In genomic region chr1:15941044-15941840, GRCh38 we compare ENCODE assay signal across 18 cellular contexts. TPM values are rescaled to one million over a fixed set of nuclear protein-coding genes. Genes with fewer than 3 reads are reported as not detected.
DNase-seq lines count a peak whose midpoint lies in the region; ATAC-seq and TF ChIP-seq lines count a peak whose summit lies in the region.
"Had no signal": no experiment of that assay in that cellular context is flagged by ENCODE, and none has a peak within 500 bp of the region (broad histone marks: within the 10 kb centered on the region; RNA-seq: fewer than 3 reads in every experiment).

No MANE protein-coding gene starts in this region.

- H3K27ac ChIP-seq in HCT116 (ENCODE audit: low read depth, low read length), result no peak overlapping the region
- peak overlapping the region; percentile 65 to 76 (median 71) for H3K27ac ChIP-seq in gastrocnemius medialis
- H3K27ac ChIP-seq: brain microvascular endothelial cell had no signal

- H3K27me3 ChIP-seq in HCT116 (ENCODE audit: insufficient read depth, low read length), result no peaks in the 10 kb centered on the region
- no peaks in the 10 kb centered on the region for H3K27me3 ChIP-seq in gastrocnemius medialis
- H3K27me3 ChIP-seq: brain microvascular endothelial cell, esophagus muscularis mucosa had no signal

- no peak for DNase-seq in CD14-positive monocyte (ENCODE audit: low spot score)
- no peak for DNase-seq in HCT116 (ENCODE audit: low read depth, low spot score)
- no peak for DNase-seq in effector memory CD8-positive, alpha-beta T cell
- DNase-seq in gastrocnemius medialis, result no peak
- DNase-seq in stimulated activated CD4-positive, alpha-beta T cell treated with anti-CD3 and anti-CD28 coated beads, Interleukin-2, amount 100 ng/mL, for 48 hours, result no peak
- DNase-seq: activated CD4-positive, alpha-beta memory T cell treated with anti-CD3 and anti-CD28 coated beads, Interleukin-2, amount 10 ng/mL, durations not matched to agents 7 days and 5 days; activated effector memory CD4-positive, alpha-beta T cell treated with anti-CD3 and anti-CD28 coated beads, Interleukin-2, amount 50 U/mL, for 16 hours; brain microvascular endothelial cell; Calu3; dermis blood vessel endothelial cell; glutamatergic neuron; NCI-H187; T-cell had no signal

- no peak overlapping the region for H2AFZ ChIP-seq in HCT116 (ENCODE audit: low read depth, low read length, poor library complexity, severe bottlenecking)

- no peaks in the 10 kb centered on the region for H3K9me2 ChIP-seq in HCT116 (ENCODE audit: insufficient read depth)

- RAD21 ChIA-PET in HCT116 (lab: Charles Lee; ENCODE audit: low non-redundant PET in 1 of 2, low total read pairs in 2 of 2, uncharacterized antibody in 2 of 2, unreplicated experiment in 2 of 2), result no interaction called here

- H3K4me2 ChIP-seq in HCT116 (ENCODE audit: low read length), result no peak overlapping the region

- H3K4me3 ChIP-seq in HCT116 (replicated peaks in 1 of 2; ENCODE audit: low read depth in 1 of 2, low read length in 2 of 2), result no peak overlapping the region
- H3K4me3 ChIP-seq in gastrocnemius medialis, result no peak overlapping the region
- H3K4me3 ChIP-seq: esophagus muscularis mucosa, lung had no signal

- no peak for TF ChIP-seq POLR2A in HCT116 (IDR thresholded peaks at IDR 0.05; ENCODE audit: borderline replicate concordance, extremely low read depth, insufficient read depth, insufficient read length)
- no peak for TF ChIP-seq POLR2A in gastrocnemius medialis (IDR thresholded peaks at IDR 0.05)

- BruUV-seq in HCT116 (replicated peaks; lab: Mats Ljungman, UMichigan), result no TSS peak

- in situ Hi-C loops in gastrocnemius medialis (cut with MboI; ENCODE audit: low sequenced_read_pairs in 4 of 4), result no loop called here

- intact Hi-C loops in CD14-positive monocyte (cut with micrococcal nuclease), result loop anchor here in 1 of 2 donors (5.0 kb wide), 1 partner anchor 51 kb away; no protein-coding TSS in a partner anchor
- intact Hi-C loops in HCT116 (cut with micrococcal nuclease), result no loop called here
- intact Hi-C loops in gastrocnemius medialis (cut with DNase I; ENCODE audit: low total_unique reads), result no loop called here

- H3K9me3 Mint-ChIP-seq in CD14-positive monocyte, result no peaks in the 10 kb centered on the region
- no peaks in the 10 kb centered on the region for H3K9me3 Mint-ChIP-seq in effector memory CD8-positive, alpha-beta T cell
- H3K9me3 Mint-ChIP-seq: activated CD4-positive, alpha-beta memory T cell treated with anti-CD3 and anti-CD28 coated beads, Interleukin-2, amount 10 ng/mL, durations not matched to agents 7 days and 5 days; naive thymus-derived CD8-positive, alpha-beta T cell; T-cell had no signal

- TF ChIP-seq RAD21 in HCT116 (IDR thresholded peaks at IDR 0.05; ENCODE audit: low read depth), result no peak

- ATAC-seq in HCT116 (0 out of 2 replicates have a peak, but pooled peaks have one; percentile 15), gastrocnemius medialis (peak in 1 of 2 donors; percentile 5), HG03565 (IDR thresholded peaks at IDR 0.05; ENCODE audit: unreplicated experiment) (no peak), HG02759 (IDR thresholded peaks at IDR 0.05; ENCODE audit: unreplicated experiment) (no peak)
- no peak for ATAC-seq in effector memory CD8-positive, alpha-beta T cell (replicated peaks)
- ATAC-seq: naive thymus-derived CD8-positive, alpha-beta T cell; T-cell had no signal

- H3K36me3 ChIP-seq in HCT116 (ENCODE audit: control insufficient read depth in 1 of 2, insufficient read depth in 2 of 2, low read length in 2 of 2) (peaks cover 29 to 35% of the 10 kb centered on the region in 2 experiments), gastrocnemius medialis (peaks cover 0 to 93% of the 10 kb centered on the region in 2 donors)

- POLR2A ChIA-PET in HCT116 (lab: Charles Lee), result interaction anchor here (0.6 kb wide), 1 partner anchor 108 kb away, joined by 3 read pairs; no protein-coding TSS in a partner anchor

- H3K4me3 Mint-ChIP-seq in CD14-positive monocyte, result no peak overlapping the region
- no peak overlapping the region for H3K4me3 Mint-ChIP-seq in effector memory CD8-positive, alpha-beta T cell
- H3K4me3 Mint-ChIP-seq: activated CD4-positive, alpha-beta memory T cell treated with anti-CD3 and anti-CD28 coated beads, Interleukin-2, amount 10 ng/mL, durations not matched to agents 7 days and 5 days; naive thymus-derived CD8-positive, alpha-beta T cell had no signal

- no peak for TF ChIP-seq CTCF in CD14-positive monocyte (IDR thresholded peaks at IDR 0.05)
- TF ChIP-seq CTCF in HCT116 (IDR thresholded peaks at IDR 0.05 in 2 of 3, conservative IDR thresholded peaks at IDR 0.05 in 1 of 3; ENCODE audit: borderline replicate concordance in 1 of 3, insufficient read depth in 1 of 3, low read depth in 2 of 3, low read length in 2 of 3), result no peak
- no peak for TF ChIP-seq CTCF in gastrocnemius medialis (IDR thresholded peaks at IDR 0.05 in 4 of 5, conservative IDR thresholded peaks at IDR 0.05 in 1 of 5)

- H3K27me3 Mint-ChIP-seq in CD14-positive monocyte (ENCODE audit: low read depth in 3 of 3), result peaks cover 0 to 4% (median 0%) of the 10 kb centered on the region in 3 donors
- no peaks in the 10 kb centered on the region for H3K27me3 Mint-ChIP-seq in effector memory CD8-positive, alpha-beta T cell
- H3K27me3 Mint-ChIP-seq: activated CD4-positive, alpha-beta memory T cell treated with anti-CD3 and anti-CD28 coated beads, Interleukin-2, amount 10 ng/mL, durations not matched to agents 7 days and 5 days; naive thymus-derived CD8-positive, alpha-beta T cell; T-cell had no signal

- peaks cover 75 to 98% of the 10 kb centered on the region in 2 donors for H3K36me3 Mint-ChIP-seq in CD14-positive monocyte
- H3K36me3 Mint-ChIP-seq in effector memory CD8-positive, alpha-beta T cell (ENCODE audit: insufficient read depth), result peaks cover 51% of the 10 kb centered on the region

- no peaks in the 10 kb centered on the region for H4K20me1 ChIP-seq in HCT116 (ENCODE audit: insufficient read depth)

- H3K9ac ChIP-seq in HCT116 (ENCODE audit: low read length), result no peak overlapping the region

- peaks cover 4% of the 10 kb centered on the region; the same call in 1 of the 2 replicates for H3K79me2 ChIP-seq in HCT116 (ENCODE audit: insufficient read depth, low read length)

- no peaks in the 10 kb centered on the region for H3K4me1 ChIP-seq in HCT116 (ENCODE audit: control insufficient read depth in 1 of 2, insufficient read depth in 2 of 2, low read length in 2 of 2)
- peaks cover 8% of the 10 kb centered on the region in 2 donors for H3K4me1 ChIP-seq in gastrocnemius medialis

- CTCF ChIA-PET in HCT116 (lab: Charles Lee), result no interaction called here

- H3K9me3 ChIP-seq in HCT116 (ENCODE audit: control insufficient read depth in 1 of 2, insufficient read depth in 1 of 2, low read depth in 1 of 2, low read length in 2 of 2), result no peaks in the 10 kb centered on the region
- no peaks in the 10 kb centered on the region for H3K9me3 ChIP-seq in gastrocnemius medialis
- H3K9me3 ChIP-seq: esophagus muscularis mucosa had no signal

- H3K4me1 Mint-ChIP-seq in CD14-positive monocyte, result peaks cover 4% of the 10 kb centered on the region
- peaks cover 0 to 1% of the 10 kb centered on the region in 2 donors for H3K4me1 Mint-ChIP-seq in effector memory CD8-positive, alpha-beta T cell (ENCODE audit: low read depth in 2 of 2)
- H3K4me1 Mint-ChIP-seq: T-cell had no signal

- H3K27ac Mint-ChIP-seq in CD14-positive monocyte, result peak overlapping the region in 5 of 7 donors; percentile 2 to 79 (median 35)
- peak overlapping the region; percentile 68 to 71 for H3K27ac Mint-ChIP-seq in effector memory CD8-positive, alpha-beta T cell
- H3K27ac Mint-ChIP-seq: activated CD4-positive, alpha-beta memory T cell treated with anti-CD3 and anti-CD28 coated beads, Interleukin-2, amount 10 ng/mL, durations not matched to agents 7 days and 5 days; T-cell had no signal

TF ChIP-seq in HCT116, 20 proteins besides CTCF, POLR2A, EP300 and RAD21:
- TF ChIP-seq ZFX (IDR thresholded peaks at IDR 0.05) (peak; percentile 16; the same call in 1 of the 2 replicates), REST (IDR thresholded peaks at IDR 0.05; ENCODE audit: low read depth) (no peak)
TF ChIP-seq in HCT116: peak in this region for 1.

RNA-seq across cellular contexts. Expression of gene ZBTB17, which starts 34.7 kb away (rescaled TPM):
- polyA plus RNA-seq in CD14-positive monocyte, result 1 to 10 TPM; 2.8 to 7.6 TPM
- total RNA-seq in HCT116 (2021; ENCODE audit: unreplicated experiment), result 31.6 TPM
- polyA plus RNA-seq in HCT116 (2012), result 40.8 and 53.1 TPM in 2 replicates
- 10 to 100 TPM; 25.9 to 44.1 (median 31.5) TPM for total RNA-seq in gastrocnemius medialis
